15 cellular contexts compared by ENCODE assay signal in the genomic region with DNA sequence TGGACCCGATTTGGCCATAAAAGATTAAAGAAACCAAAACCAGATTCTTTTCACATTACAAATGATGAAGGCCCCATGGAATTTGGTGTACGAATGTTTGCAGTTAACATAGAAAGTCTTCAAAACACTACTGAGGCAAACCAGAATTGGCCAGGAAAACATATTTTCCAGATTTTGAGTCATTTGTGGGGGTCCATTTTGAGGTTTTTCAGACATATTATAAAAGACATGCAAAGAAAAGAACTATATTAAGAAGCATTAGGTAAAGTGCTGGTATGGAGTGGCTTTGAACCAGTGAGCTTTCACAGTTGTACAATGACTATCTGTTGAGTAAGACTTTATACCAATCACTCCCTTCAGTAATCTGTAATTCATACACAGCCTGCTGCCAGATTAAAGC.
DNase-seq lines count a peak whose midpoint lies in the region; ATAC-seq and TF ChIP-seq lines count a peak whose summit lies in the region.
"Had no signal": no experiment of that assay in that cellular context is flagged by ENCODE, and none has a peak within 500 bp of the region (broad histone marks: within the 10 kb centered on the region; RNA-seq: fewer than 3 reads in every experiment).

No MANE protein-coding gene starts in this region.

- peak; percentile 11 for DNase-seq in GM04504 (ENCODE audit: low read depth)
- peak; percentile 39 for DNase-seq in astrocyte of the cerebellum (ENCODE audit: low read depth)
- no peak for DNase-seq in left lobe of liver (ENCODE audit: low spot score)
- DNase-seq in vagina (ENCODE audit: extremely low spot score in 2 of 2): no peak
- DNase-seq in posterior vena cava (ENCODE audit: low spot score): no peak
- DNase-seq in HT-29 (ENCODE audit: low spot score): no peak
- DNase-seq: Caco-2, NCI-H1436, NCI-H2227 treated with DMSO at 0.1 percent for 48 hours, NCI-H526 treated with DMSO at 0.1 percent for 48 hours, SJCRH30 had no signal

- H3K4me3 ChIP-seq in astrocyte of the cerebellum (ENCODE audit: low read depth, low read length) (no peak overlapping the region), vagina (no peak overlapping the region)
- H3K4me3 ChIP-seq: K562, SJCRH30 had no signal

- intact Hi-C loops in vagina (cut with DNase I): no loop called here
- intact Hi-C loops in posterior vena cava (cut with DNase I): no loop called here

- TF ChIP-seq CTCF in astrocyte of the cerebellum (IDR thresholded peaks at IDR 0.05; ENCODE audit: low read depth, low read length, missing control alignments): no peak
- TF ChIP-seq CTCF in vagina (IDR thresholded peaks at IDR 0.05): no peak

- no peaks in the 10 kb centered on the region for H3K27me3 ChIP-seq in vagina
- H3K27me3 ChIP-seq: SJCRH30 had no signal

- TF ChIP-seq POLR2A in vagina (IDR thresholded peaks at IDR 0.05): no peak

- H3K9me3 ChIP-seq in vagina: no peaks in the 10 kb centered on the region
- H3K9me3 ChIP-seq: Caco-2, SJCRH30 had no signal

- in situ Hi-C loops in astrocyte of the cerebellum (cut with HindIII; ENCODE audit: low sequenced_read_pairs): no loop called here

- peak overlapping the region; percentile 7 for H3K27ac ChIP-seq in vagina
- H3K27ac ChIP-seq: C4-2B, SJCRH30 had no signal

- ATAC-seq in left lobe of liver: peak; percentile 40
- no peak for ATAC-seq in HG02763 (IDR thresholded peaks at IDR 0.05; ENCODE audit: unreplicated experiment)
- ATAC-seq in HG03095 (IDR thresholded peaks at IDR 0.05; ENCODE audit: unreplicated experiment): no peak
- ATAC-seq: K562 had no signal

- no peaks in the 10 kb centered on the region for H3K36me3 ChIP-seq in vagina
- H3K36me3 ChIP-seq: SJCRH30 had no signal

- peaks cover 10% of the 10 kb centered on the region for H3K4me1 ChIP-seq in vagina
- H3K4me1 ChIP-seq: SJCRH30 had no signal

Comparison
In these comparisons a context has a peak if more than half of its experiments do, and no peak if none do; other contexts are left out.
1. DNase-seq: peak in GM04504 (single experiment) and astrocyte of the cerebellum (single experiment); none in left lobe of liver (single experiment), vagina (0 of 2), posterior vena cava (single experiment) and HT-29 (single experiment).